21 cellular contexts compared by ENCODE assay signal in genomic region chr14:75537071-75537470, GRCh38. TPM values are rescaled to one million over a fixed set of nuclear protein-coding genes. Genes with fewer than 3 reads are reported as not detected.
DNase-seq lines count a peak whose midpoint lies in the region; ATAC-seq, FAIRE-seq and TF ChIP-seq lines count a peak whose summit lies in the region.
"Had no signal": no experiment of that assay in that cellular context is flagged by ENCODE, and none has a peak within 500 bp of the region (broad histone marks: within the 10 kb centered on the region; RNA-seq: fewer than 3 reads in every experiment).

No MANE protein-coding gene starts in this region.

- H2BK120ac ChIP-seq in IMR-90 (ENCODE audit: low read depth, low read length) = 0 out of 2 replicates have a peak overlapping the region, but pooled peaks have one; percentile 29

- H3K27me3 ChIP-seq in IMR-90 (ENCODE audit: control insufficient read depth, insufficient read depth, low read length) (peaks cover 2% of the 10 kb centered on the region), esophagus squamous epithelium (no peaks in the 10 kb centered on the region), small intestine (ENCODE audit: control insufficient read depth in 2 of 2, insufficient read depth in 2 of 2, low read length in 2 of 2) (no peaks in the 10 kb centered on the region)
- H3K27me3 ChIP-seq: gastroesophageal sphincter, spleen had no signal

- H3K4me2 ChIP-seq in IMR-90 (ENCODE audit: low read depth, low read length) = no peak overlapping the region

- H3K14ac ChIP-seq in IMR-90 (replicated peaks; ENCODE audit: low read depth, low read length) = no peak overlapping the region

- peak overlapping the region; percentile 45; the same call in 1 of the 2 replicates for H3K18ac ChIP-seq in IMR-90 (ENCODE audit: low read depth, low read length)

- no peak overlapping the region for H4K8ac ChIP-seq in IMR-90 (ENCODE audit: low read depth in 2 of 2, low read length in 2 of 2)

- no peak overlapping the region for H3K4me3 Mint-ChIP-seq in activated CD8-positive, alpha-beta T cell treated with anti-CD3 and anti-CD28 coated beads for 36 hours
- H3K4me3 Mint-ChIP-seq in activated CD8-positive, alpha-beta T cell treated with anti-CD3 and anti-CD28 coated beads, Interleukin-2, amount 10 ng/mL, durations not matched to agents 7 days and 5 days = no peak overlapping the region
- H3K4me3 Mint-ChIP-seq: CD14-positive monocyte, type B pancreatic cell had no signal

- ATAC-seq in activated CD8-positive, alpha-beta T cell treated with anti-CD3 and anti-CD28 coated beads for 36 hours = no peak
- ATAC-seq in activated CD8-positive, alpha-beta T cell treated with anti-CD3 and anti-CD28 coated beads, Interleukin-2, amount 10 ng/mL, durations not matched to agents 7 days and 5 days = no peak
- ATAC-seq in IMR-90 (ENCODE audit: low read depth) = no peak
- no peak for ATAC-seq in SK-N-SH treated with all-trans-retinoic acid at 6 μM for 48 hours
- ATAC-seq: gastroesophageal sphincter had no signal

- dilution Hi-C loops in IMR-90 (cut with HindIII; ENCODE audit: low sequenced_read_pairs, unreplicated experiment) = no loop called here

- no peak for TF ChIP-seq CTCF in activated CD8-positive, alpha-beta T cell treated with anti-CD3 and anti-CD28 coated beads for 36 hours (IDR thresholded peaks at IDR 0.05)
- TF ChIP-seq CTCF in IMR-90 (conservative IDR thresholded peaks at IDR 0.05; ENCODE audit: low read depth, low read length) (no peak), esophagus squamous epithelium (IDR thresholded peaks at IDR 0.05) (no peak)

- H3K4me3 ChIP-seq in IMR-90 (ENCODE audit: insufficient read depth, low read depth, low read length) = no peak overlapping the region
- H3K4me3 ChIP-seq in esophagus squamous epithelium = no peak overlapping the region
- H3K4me3 ChIP-seq in small intestine (ENCODE audit: low read depth in 1 of 2, low read length in 2 of 2) = no peak overlapping the region
- H3K4me3 ChIP-seq: gastroesophageal sphincter, HAP-1, spleen had no signal

- no peak overlapping the region; the same call in none of the 2 replicates for H3K56ac ChIP-seq in IMR-90 (ENCODE audit: extremely low read depth, insufficient read depth, low read length)

- no peak overlapping the region for H2AK9ac ChIP-seq in IMR-90 (replicated peaks; ENCODE audit: low read depth, low read length, poor library complexity)

- TF ChIP-seq RAD21 in IMR-90 (IDR thresholded peaks at IDR 0.05; ENCODE audit: low read length) = no peak

- no peak overlapping the region for H2AFZ ChIP-seq in IMR-90 (replicated peaks; ENCODE audit: low read length, poor library complexity)

- in situ Hi-C loops in IMR-90 (cut with MboI; ENCODE audit: low sequenced_read_pairs) = no loop called here

- BruUV-seq in IMR-90 (replicated peaks; lab: Mats Ljungman, UMichigan) = no TSS peak

- H3K36me3 ChIP-seq in IMR-90 (ENCODE audit: control insufficient read depth, insufficient read depth, low read length) (no peaks in the 10 kb centered on the region), esophagus squamous epithelium (no peaks in the 10 kb centered on the region), small intestine (ENCODE audit: control insufficient read depth in 2 of 2, insufficient read depth in 2 of 2, low read length in 2 of 2) (no peaks in the 10 kb centered on the region)
- H3K36me3 ChIP-seq: gastroesophageal sphincter, HAP-1 had no signal

- peaks cover 3% of the 10 kb centered on the region for H3K9me1 ChIP-seq in IMR-90 (ENCODE audit: insufficient read depth, low read length)

- H3K9me3 ChIP-seq in IMR-90 (ENCODE audit: control insufficient read depth, insufficient read depth, low read length) (no peaks in the 10 kb centered on the region), esophagus squamous epithelium (no peaks in the 10 kb centered on the region), small intestine (ENCODE audit: control insufficient read depth, low read depth) (no peaks in the 10 kb centered on the region)
- H3K9me3 ChIP-seq: gastroesophageal sphincter, HAP-1, spleen had no signal

- no peaks in the 10 kb centered on the region for H4K20me1 ChIP-seq in IMR-90 (ENCODE audit: insufficient read depth, low read length)

- no peak overlapping the region for H3K4ac ChIP-seq in IMR-90 (ENCODE audit: low read depth, low read length)

- peak overlapping the region; percentile 46; the same call in 1 of the 2 replicates for H2BK20ac ChIP-seq in IMR-90 (ENCODE audit: low read depth, low read length)

- 80% methylated on average over 1 of the region's 4 CpGs; no CpG with 5 or more reads in 1 of the 2 experiments for WGBS in IMR-90 (ENCODE audit: extremely low coverage in 2 of 2, insufficient read length in 1 of 2), 2 experiments
- WGBS in esophagus squamous epithelium, 2 donors = 85 to 89% methylated on average over 4 of the region's 4 CpGs
- 80 to 92% (median 89%) methylated on average over 4 of the region's 4 CpGs for WGBS in small intestine, 3 donors

- DNase-seq in activated CD8-positive, alpha-beta T cell treated with anti-CD3 and anti-CD28 coated beads for 36 hours = no peak
- DNase-seq in activated CD8-positive, alpha-beta T cell treated with anti-CD3 and anti-CD28 coated beads, Interleukin-2, amount 10 ng/mL, durations not matched to agents 7 days and 5 days = no peak
- DNase-seq in IMR-90 (no peak), esophagus squamous epithelium (lab: John Stamatoyannopoulos, UW) (no peak), small intestine (no peak), islet precursor cell (no peak), NCI-H1436 treated with DMSO at 0.1 percent for 48 hours (lab: John Stamatoyannopoulos, UW) (no peak)
- DNase-seq: activated effector memory CD4-positive, alpha-beta T cell treated with Interleukin-2 at 50 U/mL for 16 hours; DMS79; Karpas-422; NCI-H1105; NCI-H2171; NCI-H82; spleen had no signal

- H3K9me3 Mint-ChIP-seq in activated CD8-positive, alpha-beta T cell treated with anti-CD3 and anti-CD28 coated beads for 36 hours = no peaks in the 10 kb centered on the region
- no peaks in the 10 kb centered on the region for H3K9me3 Mint-ChIP-seq in activated CD8-positive, alpha-beta T cell treated with anti-CD3 and anti-CD28 coated beads, Interleukin-2, amount 10 ng/mL, durations not matched to agents 7 days and 5 days (ENCODE audit: insufficient read depth)
- H3K9me3 Mint-ChIP-seq: CD14-positive monocyte, type B pancreatic cell had no signal

- no peak overlapping the region for H4K91ac ChIP-seq in IMR-90 (ENCODE audit: insufficient read depth, low read depth, low read length)

- H3K4me1 ChIP-seq in IMR-90 (ENCODE audit: control insufficient read depth, insufficient read depth, low read length) (peaks cover 5% of the 10 kb centered on the region), esophagus squamous epithelium (peaks cover 0 to 10% (median under 1%) of the 10 kb centered on the region in 3 donors), small intestine (ENCODE audit: control insufficient read depth in 2 of 2, insufficient read depth in 1 of 2, low read depth in 1 of 2, low read length in 1 of 2) (peaks cover 2 to 7% of the 10 kb centered on the region in 2 donors)
- H3K4me1 ChIP-seq: gastroesophageal sphincter, HAP-1 had no signal

- POLR2A ChIA-PET in activated CD8-positive, alpha-beta T cell treated with anti-CD3 and anti-CD28 coated beads for 36 hours (lab: Charles Lee) = interaction anchor here (0.6 to 1.5 kb wide), 4 partner anchors 14 to 48 kb away, joined by 3 to 5 read pairs (median 3); no protein-coding TSS in a partner anchor
- POLR2A ChIA-PET in activated CD8-positive, alpha-beta T cell treated with anti-CD3 and anti-CD28 coated beads, Interleukin-2, amount 10 ng/mL, durations not matched to agents 7 days and 5 days (lab: Charles Lee) = no interaction called here
- POLR2A ChIA-PET in IMR-90 (lab: Charles Lee; ENCODE audit: unreplicated experiment) = no interaction called here

- H3K36me3 Mint-ChIP-seq in activated CD8-positive, alpha-beta T cell treated with anti-CD3 and anti-CD28 coated beads for 36 hours (ENCODE audit: low read depth) = peaks cover 64% of the 10 kb centered on the region
- peaks cover 41% of the 10 kb centered on the region for H3K36me3 Mint-ChIP-seq in activated CD8-positive, alpha-beta T cell treated with anti-CD3 and anti-CD28 coated beads, Interleukin-2, amount 10 ng/mL, durations not matched to agents 7 days and 5 days (ENCODE audit: low read depth)
- H3K36me3 Mint-ChIP-seq: type B pancreatic cell had no signal

- no peak overlapping the region for H3K9ac ChIP-seq in IMR-90 (ENCODE audit: low read depth, low read length)

- H3K27ac Mint-ChIP-seq in activated CD8-positive, alpha-beta T cell treated with anti-CD3 and anti-CD28 coated beads for 36 hours = peak overlapping the region; percentile 20
- no peak overlapping the region for H3K27ac Mint-ChIP-seq in activated CD8-positive, alpha-beta T cell treated with anti-CD3 and anti-CD28 coated beads, Interleukin-2, amount 10 ng/mL, durations not matched to agents 7 days and 5 days
- H3K27ac Mint-ChIP-seq: type B pancreatic cell had no signal

- no peak for TF ChIP-seq POLR2A in IMR-90 (IDR thresholded peaks at IDR 0.05; ENCODE audit: low read depth, low read length)
- TF ChIP-seq POLR2A in esophagus squamous epithelium (IDR thresholded peaks at IDR 0.05) = no peak

- H3K27me3 Mint-ChIP-seq in activated CD8-positive, alpha-beta T cell treated with anti-CD3 and anti-CD28 coated beads for 36 hours = no peaks in the 10 kb centered on the region
- H3K27me3 Mint-ChIP-seq in activated CD8-positive, alpha-beta T cell treated with anti-CD3 and anti-CD28 coated beads, Interleukin-2, amount 10 ng/mL, durations not matched to agents 7 days and 5 days (ENCODE audit: low read depth) = no peaks in the 10 kb centered on the region
- H3K27me3 Mint-ChIP-seq: type B pancreatic cell had no signal

- H2BK5ac ChIP-seq in IMR-90 (ENCODE audit: low read depth, low read length, poor library complexity, severe bottlenecking) = no peak overlapping the region

- no peak overlapping the region for H3K27ac ChIP-seq in IMR-90 (ENCODE audit: insufficient read depth, low read length)
- H3K27ac ChIP-seq in esophagus squamous epithelium = peak overlapping the region in 3 of 4 donors; percentile 36 to 80 (median 78)
- peak overlapping the region; percentile 50 to 51 for H3K27ac ChIP-seq in small intestine (ENCODE audit: low read depth in 1 of 2, low read length in 1 of 2)

- H2BK15ac ChIP-seq in IMR-90 (ENCODE audit: low read depth, low read length) = no peak overlapping the region

- H3K4me1 Mint-ChIP-seq in activated CD8-positive, alpha-beta T cell treated with anti-CD3 and anti-CD28 coated beads for 36 hours (ENCODE audit: low read depth) = peaks cover 70% of the 10 kb centered on the region
- peaks cover 32% of the 10 kb centered on the region for H3K4me1 Mint-ChIP-seq in activated CD8-positive, alpha-beta T cell treated with anti-CD3 and anti-CD28 coated beads, Interleukin-2, amount 10 ng/mL, durations not matched to agents 7 days and 5 days (ENCODE audit: low read depth)

- FAIRE-seq in small intestine (lab: Jason Lieb, UNC) = no peak
- FAIRE-seq: astrocyte had no signal

- peak overlapping the region; percentile 64; the same call in 1 of the 2 replicates for H2AK5ac ChIP-seq in IMR-90 (ENCODE audit: low read depth, low read length)

- intact Hi-C loops in activated CD8-positive, alpha-beta T cell treated with anti-CD3 and anti-CD28 coated beads for 36 hours (cut with micrococcal nuclease) = no loop called here
- intact Hi-C loops in IMR-90 (cut with micrococcal nuclease) (no loop called here), esophagus squamous epithelium (cut with DNase I) (no loop called here)

- no peak overlapping the region for H4K5ac ChIP-seq in IMR-90 (ENCODE audit: low read depth, low read length)

- H3K79me1 ChIP-seq in IMR-90 (ENCODE audit: low read depth in 1 of 2, low read length in 2 of 2) = no peaks in the 10 kb centered on the region

- H3K23ac ChIP-seq in IMR-90 (ENCODE audit: low read depth, low read length) = no peak overlapping the region

- CTCF ChIA-PET in activated CD8-positive, alpha-beta T cell treated with anti-CD3 and anti-CD28 coated beads for 36 hours (lab: Charles Lee) = interaction anchor here (0.9 to 2.6 kb wide), 6 partner anchors 11 to 172 kb away, joined by 3 to 7 read pairs (median 4); no protein-coding TSS in a partner anchor
- CTCF ChIA-PET in activated CD8-positive, alpha-beta T cell treated with anti-CD3 and anti-CD28 coated beads, Interleukin-2, amount 10 ng/mL, durations not matched to agents 7 days and 5 days (lab: Charles Lee) = interaction anchor here (1.5 to 1.8 kb wide), 2 partner anchors 14 to 40 kb away, joined by 4 read pairs; partner anchors contain the start of gene BATF
- CTCF ChIA-PET in IMR-90 (lab: Yijun Ruan, JAX) = no interaction called here

RNA-seq across cellular contexts. Expression of gene BATF, which starts 14.8 kb away (rescaled TPM):
- total RNA-seq in activated CD8-positive, alpha-beta T cell treated with anti-CD3 and anti-CD28 coated beads for 36 hours = 10 to 100 TPM; 46.4 to 47.0 TPM
- total RNA-seq in activated CD8-positive, alpha-beta T cell treated with anti-CD3 and anti-CD28 coated beads, Interleukin-2, amount 10 ng/mL, durations not matched to agents 7 days and 5 days = 10 to 100 TPM; 41.3 to 41.6 TPM
- total RNA-seq in IMR-90 (2012; rRNA removed) = not detected in 2 replicates
- not detected in 2 replicates for polyA plus RNA-seq in IMR-90 (2012; rRNA removed)
- polyA plus RNA-seq in IMR-90 (2012; cell fraction: cytosol; rRNA removed) = not detected in 2 replicates
- polyA plus RNA-seq in IMR-90 (2012; cell fraction: nucleus; rRNA removed; ENCODE audit: low replicate concordance) = not detected in 2 replicates
- total RNA-seq in esophagus squamous epithelium = 10 to 100 TPM in 1 of 4 donors, 1 to 10 TPM in 3; 1.7 to 14.5 (median 6.8) TPM
- 1 to 10 TPM; 4.0 to 5.9 (median 5.4) TPM for polyA plus RNA-seq in small intestine
- total RNA-seq: astrocyte, myocyte had no signal

RNA-seq across cellular contexts. Expression of gene FLVCR2, which starts 41.3 kb away (rescaled TPM):
- total RNA-seq in activated CD8-positive, alpha-beta T cell treated with anti-CD3 and anti-CD28 coated beads for 36 hours = 1 to 10 TPM in 1 of 2 experiments, under 1 TPM in 1; 0.50 to 4.4 TPM
- 1 to 10 TPM in 1 of 2 experiments, under 1 TPM in 1; 0.79 to 5.5 TPM for total RNA-seq in activated CD8-positive, alpha-beta T cell treated with anti-CD3 and anti-CD28 coated beads, Interleukin-2, amount 10 ng/mL, durations not matched to agents 7 days and 5 days
- 1.1 and 1.4 TPM in 2 replicates for total RNA-seq in IMR-90 (2012; rRNA removed)
- 0.94 and 1.0 TPM in 2 replicates for polyA plus RNA-seq in IMR-90 (2012; rRNA removed)
- polyA plus RNA-seq in IMR-90 (2012; cell fraction: cytosol; rRNA removed) = 0.60 and 1.1 TPM in 2 replicates
- polyA plus RNA-seq in IMR-90 (2012; cell fraction: nucleus; rRNA removed; ENCODE audit: low replicate concordance) = 0.85 and 2.4 TPM in 2 replicates
- total RNA-seq in esophagus squamous epithelium = 1 to 10 TPM; 1.1 to 7.6 (median 3.8) TPM
- polyA plus RNA-seq in small intestine = 10 to 100 TPM; 12.8 to 29.7 (median 21.3) TPM
